ENCODE assay signal across 26 cellular contexts in the genomic region with DNA sequence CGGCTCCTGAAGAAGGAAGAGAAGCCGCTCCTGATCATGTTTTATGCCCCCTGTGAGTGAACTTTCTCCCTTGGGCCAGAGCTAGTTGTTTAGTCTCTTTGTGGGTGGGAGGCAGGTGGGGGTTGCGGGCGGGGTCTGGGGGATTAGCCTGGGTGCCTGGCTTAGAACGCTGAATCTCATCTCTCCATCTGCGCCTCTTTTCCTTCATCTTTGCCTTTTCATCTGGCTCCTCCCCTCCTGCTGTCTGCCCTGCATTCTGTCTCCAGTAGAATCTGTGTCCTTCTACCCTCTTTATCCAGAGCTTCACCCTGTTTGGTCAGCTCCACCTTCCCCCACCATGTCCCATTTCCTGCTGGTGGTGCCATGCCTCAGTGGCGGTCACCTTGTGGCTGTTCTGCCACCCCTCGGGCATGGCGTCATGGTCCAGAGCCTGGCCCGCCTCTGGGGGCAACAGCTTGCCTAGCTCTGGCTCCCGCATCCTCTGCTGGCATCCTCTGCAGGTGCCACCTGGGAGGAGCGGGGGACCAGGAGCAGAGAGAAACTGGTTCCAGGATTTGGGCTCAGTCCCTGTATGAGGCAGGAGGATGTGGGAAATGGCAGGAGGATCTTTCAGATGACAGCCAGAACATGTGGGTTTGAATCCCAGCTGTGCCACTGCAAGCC. TPM values are rescaled to one million over a fixed set of nuclear protein-coding genes. Genes with fewer than 3 reads are reported as not detected.
DNase-seq lines count a peak whose midpoint lies in the region; ATAC-seq and TF ChIP-seq lines count a peak whose summit lies in the region.
"Had no signal": no experiment of that assay in that cellular context is flagged by ENCODE, and none has a peak within 500 bp of the region (broad histone marks: within the 10 kb centered on the region; RNA-seq: fewer than 3 reads in every experiment).

No MANE protein-coding gene starts in this region.

- no peaks in the 10 kb centered on the region for H3K27me3 Mint-ChIP-seq in naive B cell
- H3K27me3 Mint-ChIP-seq: activated T-cell treated with anti-CD3 and anti-CD28 coated beads, Interleukin-2, amount 50 U/mL, for 24 hours; CD4-positive, CD25-positive, alpha-beta regulatory T cell; naive thymus-derived CD8-positive, alpha-beta T cell; T-helper 17 cell had no signal

- intact Hi-C loops in transverse colon (cut with DNase I; ENCODE audit: low total_unique reads): no loop called here

- DNase-seq in G401 (ENCODE audit: low spot score): peak; percentile 67
- DNase-seq in NCI-H82 treated with DMSO at 0.1 percent for 48 hours (lab: John Stamatoyannopoulos, UW; ENCODE audit: unreplicated experiment): peak; percentile 99
- no peak for DNase-seq in naive B cell
- no peak for DNase-seq in SIG-M5 treated with dmso at 0.1 percent for 504 hours (lab: John Stamatoyannopoulos, UW; ENCODE audit: unreplicated experiment)
- DNase-seq in AG20443 (ENCODE audit: low spot score): no peak
- DNase-seq in transverse colon: no peak
- DNase-seq: activated CD4-positive, alpha-beta T cell treated with anti-CD3 and anti-CD28 coated beads for 48 hours; activated T-cell treated with anti-CD3 and anti-CD28 coated beads, Interleukin-2, amount 50 U/mL, for 24 hours; adrenal gland; CD4-positive, CD25-positive, alpha-beta regulatory T cell; effector CD4-positive, alpha-beta T cell; head of caudate nucleus; kidney; midbrain; naive thymus-derived CD8-positive, alpha-beta T cell; NCI-H748 treated with DMSO at 0.1 percent for 48 hours; ovary; stimulated activated CD4-positive, alpha-beta T cell treated with anti-CD3 and anti-CD28 coated beads, Interleukin-2, amount 100 ng/mL, for 24 hours; T-helper 17 cell; trophoblast cell had no signal

- WGBS in transverse colon (ENCODE audit: low coverage in 1 of 2), 2 donors: 86 to 87% methylated on average over 2 to 12 of the region's 12 CpGs

- H3K4me1 Mint-ChIP-seq in naive B cell: peaks cover 44 to 60% (median 45%) of the 10 kb centered on the region in 3 donors

- ATAC-seq in naive B cell (ENCODE audit: low read depth in 2 of 2) (peak; percentile 17 to 43), HG03196 (IDR thresholded peaks at IDR 0.05; ENCODE audit: unreplicated experiment) (no peak)
- ATAC-seq: naive thymus-derived CD8-positive, alpha-beta T cell; T-helper 17 cell had no signal

- no peak for TF ChIP-seq EP300 in transverse colon (IDR thresholded peaks at IDR 0.05; ENCODE audit: low read depth)

- peaks cover 20% of the 10 kb centered on the region for H3K27me3 ChIP-seq in BLaER1
- H3K27me3 ChIP-seq in transverse colon: no peaks in the 10 kb centered on the region
- H3K27me3 ChIP-seq: adrenal gland, ovary had no signal

- no peak for TF ChIP-seq CTCF in transverse colon (IDR thresholded peaks at IDR 0.05)

- in situ Hi-C loops in G401 (cut with HindIII; ENCODE audit: low sequenced_read_pairs): no loop called here
- in situ Hi-C loops in transverse colon (cut with MboI; ENCODE audit: low pct_ligation_motif_present in 1 of 4, low pct_unique_long_range_greater_than_20kb in 1 of 4, low sequenced_read_pairs in 3 of 4): no loop called here

- peak overlapping the region; percentile 33 to 86 (median 78) for H3K4me3 Mint-ChIP-seq in naive B cell
- H3K4me3 Mint-ChIP-seq: activated T-cell treated with anti-CD3 and anti-CD28 coated beads, Interleukin-2, amount 50 U/mL, for 24 hours; CD4-positive, CD25-positive, alpha-beta regulatory T cell; naive thymus-derived CD8-positive, alpha-beta T cell; T-helper 17 cell had no signal

- peaks cover 0 to 5% of the 10 kb centered on the region in 2 donors for H3K36me3 Mint-ChIP-seq in naive B cell

- H3K9me3 ChIP-seq in BLaER1 (no peaks in the 10 kb centered on the region), transverse colon (no peaks in the 10 kb centered on the region)
- H3K9me3 ChIP-seq: adrenal gland, ovary had no signal

- peak overlapping the region; percentile 88 for H3K4me2 ChIP-seq in BLaER1
- H3K4me2 ChIP-seq: smooth muscle cell had no signal

- peak overlapping the region; percentile 0 to 84 (median 64) for H3K27ac Mint-ChIP-seq in naive B cell
- H3K27ac Mint-ChIP-seq: activated T-cell treated with anti-CD3 and anti-CD28 coated beads, Interleukin-2, amount 50 U/mL, for 24 hours; CD4-positive, CD25-positive, alpha-beta regulatory T cell; T-helper 17 cell had no signal

- H4K20me1 ChIP-seq in BLaER1: peaks cover 37% of the 10 kb centered on the region

- TF ChIP-seq POLR2A in transverse colon (IDR thresholded peaks at IDR 0.05): no peak

- no peak overlapping the region for H3K27ac ChIP-seq in BLaER1
- no peak overlapping the region for H3K27ac ChIP-seq in transverse colon
- H3K27ac ChIP-seq: adrenal gland, epithelial cell of prostate, ovary, RWPE1 had no signal

- H3K36me3 ChIP-seq in BLaER1 (0 out of 2 replicates have a peak, but pooled peaks cover 7% of the 10 kb centered on the region), transverse colon (peaks cover 0 to 12% (median 3%) of the 10 kb centered on the region in 4 donors)
- H3K36me3 ChIP-seq: ovary had no signal

- H3K4me3 ChIP-seq in BLaER1 (peak overlapping the region; percentile 42; the same call in 1 of the 2 replicates), transverse colon (no peak overlapping the region)
- H3K4me3 ChIP-seq: adrenal gland, ovary, SK-N-MC, smooth muscle cell had no signal

- H3K9ac ChIP-seq in BLaER1: no peak overlapping the region

- H3K4me1 ChIP-seq in BLaER1: peaks cover 74% of the 10 kb centered on the region
- H3K4me1 ChIP-seq in transverse colon: no peaks in the 10 kb centered on the region
- H3K4me1 ChIP-seq: adrenal gland had no signal

- no peaks in the 10 kb centered on the region for H3K9me3 Mint-ChIP-seq in naive B cell
- H3K9me3 Mint-ChIP-seq: activated T-cell treated with anti-CD3 and anti-CD28 coated beads, Interleukin-2, amount 50 U/mL, for 24 hours; CD4-positive, CD25-positive, alpha-beta regulatory T cell; naive thymus-derived CD8-positive, alpha-beta T cell had no signal

RNA-seq across cellular contexts. Expression of a gene that starts 44.3 kb away (rescaled TPM):
- 26.0 and 26.4 TPM in 2 replicates for total RNA-seq in G401 (2014; rRNA removed; shearing (Covaris generic))
- 1 to 10 TPM; 1.7 to 4.4 (median 2.2) TPM for polyA plus RNA-seq in naive B cell (ENCODE audit: low read depth in 6 of 6)
- total RNA-seq in transverse colon: 100 to 1,000 TPM in 2 of 4 donors, 10 to 100 TPM in 2; 17.3 to 185 (median 65.1) TPM

Comparison
In these comparisons a context has a peak if more than half of its experiments do, and no peak if none do; other contexts are left out.
1. DNase-seq: peak in G401 (single experiment) and NCI-H82 treated with DMSO at 0.1 percent for 48 hours (single experiment); none in naive B cell (single experiment), SIG-M5 treated with dmso at 0.1 percent for 504 hours (single experiment), AG20443 (single experiment) and transverse colon (single experiment).